Comparison of ENCODE assay signal across 8 cellular contexts in genomic region chr22:39622881-39623367, GRCh38. TPM values are rescaled to one million over a fixed set of nuclear protein-coding genes. Genes with fewer than 3 reads are reported as not detected.
DNase-seq lines count a peak whose midpoint lies in the region; ATAC-seq and TF ChIP-seq lines count a peak whose summit lies in the region.

No MANE protein-coding gene starts in this region.

- no peaks in the 10 kb centered on the region for H3F3A ChIP-seq in Loucy (ENCODE audit: low read depth)

- H3K4me1 ChIP-seq in Loucy (ENCODE audit: insufficient read depth, low read length, poor library complexity, severe bottlenecking) (no peaks in the 10 kb centered on the region), fibroblast of lung (ENCODE audit: control insufficient read depth, extremely low read depth, insufficient read depth, low read length) (no peaks in the 10 kb centered on the region)

- DNase-seq in CMK (ENCODE audit: low read depth) (peak; percentile 29), fibroblast of lung (ENCODE audit: low read depth in 2 of 2) (peak; percentile 17 to 22), pons (ENCODE audit: low spot score) (peak; percentile 26)
- peak; percentile 28 for DNase-seq in activated CD8-positive, alpha-beta memory T cell treated with anti-CD3 and anti-CD28 coated beads, Interleukin-2, amount 50 U/mL, for 24 hours (ENCODE audit: extremely low read depth)

- no peaks in the 10 kb centered on the region for H3K9me2 ChIP-seq in Loucy (replicated peaks; ENCODE audit: low read depth, low read length)

- H3K79me2 ChIP-seq in Loucy (ENCODE audit: insufficient read depth, low read length) (no peaks in the 10 kb centered on the region), fibroblast of lung (ENCODE audit: control insufficient read depth, insufficient read depth, low read length) (no peaks in the 10 kb centered on the region)

- H3K9ac ChIP-seq in Loucy (ENCODE audit: low read depth, low read length, poor library complexity, severe bottlenecking) (no peak overlapping the region), fibroblast of lung (ENCODE audit: insufficient read depth, low read length) (no peak overlapping the region)

- H3K27me3 ChIP-seq in Loucy (ENCODE audit: insufficient read depth, low read length, poor library complexity, severe bottlenecking) = no peaks in the 10 kb centered on the region
- H3K27me3 ChIP-seq in fibroblast of lung (ENCODE audit: control insufficient read depth, insufficient read depth, low read length) = peaks cover 3% of the 10 kb centered on the region

- H3K4me3 ChIP-seq in Loucy (ENCODE audit: low read length, poor library complexity, severe bottlenecking) = no peak overlapping the region
- no peak overlapping the region for H3K4me3 ChIP-seq in fibroblast of lung (replicated peaks in 1 of 4; ENCODE audit: control extremely low read depth in 1 of 4, insufficient read depth in 1 of 4, low read depth in 3 of 4, low read length in 4 of 4)

- H3K27ac ChIP-seq in fibroblast of lung (ENCODE audit: insufficient read depth, low read length) = no peak overlapping the region

- H3K36me3 ChIP-seq in Loucy (ENCODE audit: insufficient read depth, low read length) (no peaks in the 10 kb centered on the region), fibroblast of lung (ENCODE audit: control insufficient read depth, insufficient read depth, low read length) (no peaks in the 10 kb centered on the region)

- TF ChIP-seq CTCF in Loucy (conservative IDR thresholded peaks at IDR 0.05; ENCODE audit: low read length) (peak; percentile 83), fibroblast of lung (conservative IDR thresholded peaks at IDR 0.05 in 1 of 2, IDR thresholded peaks at IDR 0.05 in 1 of 2; ENCODE audit: low read depth in 1 of 2, low read length in 2 of 2) (peak; percentile 32 to 52)

- ATAC-seq in HG02870 (IDR thresholded peaks at IDR 0.05; ENCODE audit: unreplicated experiment) = no peak
- no peak for ATAC-seq in HG02973 (IDR thresholded peaks at IDR 0.05; ENCODE audit: unreplicated experiment)
- no peak for ATAC-seq in HG02588 (IDR thresholded peaks at IDR 0.05; ENCODE audit: unreplicated experiment)

- H3K4me2 ChIP-seq in Loucy (ENCODE audit: low read depth, low read length, poor library complexity, severe bottlenecking) (no peak overlapping the region), fibroblast of lung (ENCODE audit: extremely low read depth, insufficient read depth, low read length) (no peak overlapping the region)

- H3K9me3 ChIP-seq in Loucy (ENCODE audit: insufficient read depth, low read depth, low read length) (no peaks in the 10 kb centered on the region), fibroblast of lung (ENCODE audit: control insufficient read depth, insufficient read depth, low read depth, low read length) (no peaks in the 10 kb centered on the region)

- H2AFZ ChIP-seq in Loucy (ENCODE audit: low read length) = no peak overlapping the region
- H2AFZ ChIP-seq in fibroblast of lung (ENCODE audit: low read length) = no peak overlapping the region

- H4K20me1 ChIP-seq in Loucy (ENCODE audit: insufficient read depth, low read length, poor library complexity, severe bottlenecking) (no peaks in the 10 kb centered on the region), fibroblast of lung (ENCODE audit: control insufficient read depth, extremely low read depth, insufficient read depth, low read length) (no peaks in the 10 kb centered on the region)

RNA-seq across cellular contexts. Expression of gene CACNA1I, which starts 52.4 kb away (rescaled TPM):
- under 0.01 TPM in 1 of 2 replicates, not detected in the other for total RNA-seq in fibroblast of lung
- 0.01 TPM in 1 of 2 replicates, not detected in the other for polyA plus RNA-seq in fibroblast of lung
- not detected in 2 replicates for polyA plus RNA-seq in fibroblast of lung (2012)
- polyA minus RNA-seq in fibroblast of lung (ENCODE audit: low replicate concordance) = not detected in 2 replicates
